Comparison of ENCODE assay signal across 9 cellular contexts in the genomic region with DNA sequence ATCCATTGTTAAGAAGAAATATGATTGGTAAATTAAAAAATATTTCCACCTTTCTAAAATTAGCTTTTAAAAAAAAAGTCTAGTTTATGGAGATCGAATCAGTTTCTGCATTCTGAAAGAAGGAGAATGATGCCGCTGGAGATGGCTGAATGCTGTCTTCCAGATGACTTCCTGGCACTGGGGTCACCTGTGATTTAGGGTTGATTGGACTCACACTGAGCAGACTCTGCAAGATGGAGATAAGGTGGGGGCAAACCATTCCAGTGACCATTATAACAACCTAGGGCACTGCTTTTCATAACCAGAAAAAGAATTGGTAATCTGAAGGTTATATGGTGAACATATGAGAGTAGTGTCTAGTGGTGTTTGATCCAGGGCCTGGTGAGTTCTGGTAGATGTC.
"Had no signal": no experiment of that assay in that cellular context is flagged by ENCODE, and none has a peak within 500 bp of the region (broad histone marks: within the 10 kb centered on the region; RNA-seq: fewer than 3 reads in every experiment).

No MANE protein-coding gene starts in this region.

- ATAC-seq: activated CD4-positive, CD25-positive, alpha-beta regulatory T cell treated with anti-CD3 and anti-CD28 coated beads, Interleukin-2, amount 50 U/mL, for 24 hours; naive thymus-derived CD4-positive, alpha-beta T cell had no signal

- H3K9me3 ChIP-seq: transverse colon had no signal

- H3K27me3 ChIP-seq: transverse colon had no signal

- DNase-seq: activated effector memory CD4-positive, alpha-beta T cell treated with Interleukin-2 at 50 U/mL for 16 hours; activated T-cell treated with anti-CD3 and anti-CD28 coated beads, Interleukin-2, amount 50 U/mL, for 1 hour; amniotic stem cell; cerebellar nuclear complex; endodermal cell; erythroblast; naive thymus-derived CD4-positive, alpha-beta T cell; transverse colon had no signal

- H3K4me3 ChIP-seq: transverse colon had no signal
